In the genomic region with DNA sequence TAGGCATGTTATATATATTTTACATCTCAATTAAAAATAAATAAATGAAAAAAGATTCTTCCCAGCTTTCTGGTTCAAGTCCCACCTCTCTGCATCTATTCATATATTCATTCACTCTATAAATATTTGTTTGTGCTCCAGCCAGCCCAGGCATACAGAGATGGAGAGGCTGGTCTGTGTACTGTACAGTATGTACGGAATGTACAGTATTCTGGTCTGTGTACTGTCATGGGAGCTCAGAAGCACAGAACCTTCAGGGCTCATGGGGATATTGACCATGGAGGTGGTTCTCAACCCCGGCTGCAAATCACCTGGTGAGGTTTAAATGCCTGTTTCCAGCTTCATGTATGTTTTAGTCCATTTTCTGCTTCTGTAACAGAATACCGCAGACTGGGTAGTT, we compare ENCODE assay signal across 25 cellular contexts. TPM values are rescaled to one million over a fixed set of nuclear protein-coding genes. Genes with fewer than 3 reads are reported as not detected.
"Had no signal": no experiment of that assay in that cellular context is flagged by ENCODE, and none has a peak within 500 bp of the region (broad histone marks: within the 10 kb centered on the region; RNA-seq: fewer than 3 reads in every experiment).

No MANE protein-coding gene starts in this region.

- H3K27me3 ChIP-seq: colonic mucosa, hepatocyte, right lobe of liver, testis, tibial nerve, upper lobe of right lung, vagina had no signal

- H3K4me3 ChIP-seq: colonic mucosa, hepatocyte, prostate gland, right lobe of liver, skin epidermis, testis, tibial nerve, upper lobe of right lung, vagina had no signal

- H3K79me2 ChIP-seq: hepatocyte, parathyroid adenoma had no signal

- H3K4me2 ChIP-seq: hepatocyte had no signal

- H3K4me3 Mint-ChIP-seq: endodermal cell; naive thymus-derived CD4-positive, alpha-beta T cell; stimulated activated effector memory CD8-positive, alpha-beta T cell treated with anti-CD3 and anti-CD28 coated beads, Interleukin-12 subunit alpha, Interleukin-12 subunit beta, amount 100 ng/mL, for 72 hours; stimulated activated naive CD8-positive, alpha-beta T cell treated with anti-CD3 and anti-CD28 coated beads, Interleukin-15, amount 100 ng/mL, for 72 hours had no signal

- H3K36me3 Mint-ChIP-seq: naive thymus-derived CD4-positive, alpha-beta T cell; stimulated activated effector memory CD8-positive, alpha-beta T cell treated with anti-CD3 and anti-CD28 coated beads, Interleukin-12 subunit alpha, Interleukin-12 subunit beta, amount 100 ng/mL, for 72 hours had no signal

- H3K9ac ChIP-seq: parathyroid adenoma had no signal

- DNase-seq: colonic mucosa; dermis blood vessel endothelial cell; effector CD4-positive, alpha-beta T cell; endodermal cell; erythroblast; foreskin keratinocyte; kidney; left cardiac atrium; naive thymus-derived CD4-positive, alpha-beta T cell; occipital lobe; retina; right lobe of liver; stimulated activated CD4-positive, alpha-beta T cell treated with anti-CD3 and anti-CD28 coated beads, Interleukin-12 subunit alpha, Interleukin-12 subunit beta, amount 100 ng/mL, for 4 hours; stimulated activated CD4-positive, alpha-beta T cell treated with anti-CD3 and anti-CD28 coated beads, Interleukin-2, amount 100 ng/mL, for 48 hours; stimulated activated CD8-positive, alpha-beta memory T cell treated with anti-CD3 and anti-CD28 coated beads, Interleukin-4, amount 100 ng/mL, for 48 hours; stimulated activated naive CD8-positive, alpha-beta T cell treated with anti-CD3 and anti-CD28 coated beads, Interleukin-15, amount 100 ng/mL, for 72 hours; testis; upper lobe of right lung had no signal

- H2AFZ ChIP-seq: hepatocyte, parathyroid adenoma had no signal

- H3K4me1 ChIP-seq: colonic mucosa, foreskin keratinocyte, parathyroid adenoma, prostate gland, upper lobe of right lung had no signal

- ATAC-seq: foreskin keratinocyte; left cardiac atrium; naive thymus-derived CD4-positive, alpha-beta T cell; right lobe of liver; stimulated activated effector memory CD8-positive, alpha-beta T cell treated with anti-CD3 and anti-CD28 coated beads, Interleukin-12 subunit alpha, Interleukin-12 subunit beta, amount 100 ng/mL, for 72 hours; stimulated activated naive CD8-positive, alpha-beta T cell treated with anti-CD3 and anti-CD28 coated beads, Interleukin-15, amount 100 ng/mL, for 72 hours; upper lobe of right lung had no signal

- H3K27ac Mint-ChIP-seq: endodermal cell; naive thymus-derived CD4-positive, alpha-beta T cell; stimulated activated effector memory CD8-positive, alpha-beta T cell treated with anti-CD3 and anti-CD28 coated beads, Interleukin-12 subunit alpha, Interleukin-12 subunit beta, amount 100 ng/mL, for 72 hours; stimulated activated naive CD8-positive, alpha-beta T cell treated with anti-CD3 and anti-CD28 coated beads, Interleukin-15, amount 100 ng/mL, for 72 hours had no signal

- H3K36me3 ChIP-seq: colonic mucosa, prostate gland, right lobe of liver, tibial nerve, upper lobe of right lung, vagina had no signal

- H3K9me3 Mint-ChIP-seq: endodermal cell; naive thymus-derived CD4-positive, alpha-beta T cell; stimulated activated effector memory CD8-positive, alpha-beta T cell treated with anti-CD3 and anti-CD28 coated beads, Interleukin-12 subunit alpha, Interleukin-12 subunit beta, amount 100 ng/mL, for 72 hours; stimulated activated naive CD8-positive, alpha-beta T cell treated with anti-CD3 and anti-CD28 coated beads, Interleukin-15, amount 100 ng/mL, for 72 hours had no signal

- H3K27ac ChIP-seq: colonic mucosa, foreskin keratinocyte, hepatocyte, parathyroid adenoma, prostate gland, right lobe of liver, testis, upper lobe of right lung, vagina had no signal

- H3K9me3 ChIP-seq: colonic mucosa, prostate gland, right lobe of liver, testis, tibial nerve, upper lobe of right lung, vagina had no signal

RNA-seq across cellular contexts. Expression of a gene that starts 13.8 kb away (rescaled TPM):
- polyA plus RNA-seq: naive thymus-derived CD4-positive, alpha-beta T cell had no signal
